1 cellular context compared by ENCODE assay signal in the genomic region with DNA sequence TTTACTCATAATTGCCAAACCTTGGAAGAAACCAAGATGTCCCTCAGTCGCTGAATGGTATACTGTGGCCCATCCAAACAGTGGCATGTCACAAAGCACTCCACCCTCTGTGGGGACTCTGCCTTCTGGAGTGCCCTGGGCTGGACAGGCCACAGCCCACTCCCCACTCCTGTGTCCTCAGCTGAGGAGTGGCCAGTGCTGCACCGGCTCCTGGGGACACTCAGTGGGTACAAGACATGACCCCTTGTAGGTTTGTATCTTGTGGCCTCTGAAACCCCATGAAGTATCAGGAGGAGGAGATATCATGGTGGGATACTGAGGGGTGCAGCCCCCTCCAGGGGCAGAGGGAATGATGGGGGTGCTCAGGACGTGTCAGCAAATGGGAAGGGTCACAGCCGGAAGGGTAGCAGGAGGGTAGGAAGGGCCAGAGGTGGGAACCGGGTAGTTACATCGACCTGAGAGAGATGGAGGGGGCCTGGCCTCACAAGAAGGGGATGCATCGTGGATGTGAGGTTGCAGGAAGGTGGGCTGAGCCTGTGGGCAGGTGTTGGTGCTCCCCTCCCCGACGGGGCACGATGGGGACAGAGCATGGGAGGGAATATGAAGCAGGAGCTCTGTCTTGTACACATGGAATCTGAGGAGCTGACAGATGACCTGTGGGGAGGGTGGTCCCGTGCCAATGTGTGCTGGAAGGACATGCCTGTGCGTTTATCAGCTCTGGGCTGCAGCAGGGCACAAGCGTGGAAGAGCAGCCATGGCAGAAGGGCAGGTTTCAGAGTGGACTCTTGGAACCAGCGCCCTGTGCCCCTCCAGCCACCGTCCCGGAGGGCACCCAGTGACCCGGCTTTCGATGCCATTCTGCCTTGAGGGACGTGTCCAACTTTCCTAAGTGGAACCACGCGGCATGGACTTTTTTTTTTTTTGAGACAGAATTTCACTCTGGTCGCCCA.
A peak's percentile ranks its signal among the peaks of the same experiment; 100 is the strongest.
TF ChIP-seq lines count a peak whose summit lies in the region.

No MANE protein-coding gene starts in this region.

TF ChIP-seq in K562, 482 proteins besides CTCF, POLR2A, EP300 and RAD21:
- TF ChIP-seq ZNF24 (IDR thresholded peaks at IDR 0.05), result no peak
- no peak for TF ChIP-seq MCM5 (IDR thresholded peaks at IDR 0.05; ENCODE audit: low read depth)
- TF ChIP-seq POLR2G (IDR thresholded peaks at IDR 0.05; ENCODE audit: low read depth, low read length), result 0 out of 2 replicates have a peak, but pooled peaks have one; percentile 7
